In the genomic region with DNA sequence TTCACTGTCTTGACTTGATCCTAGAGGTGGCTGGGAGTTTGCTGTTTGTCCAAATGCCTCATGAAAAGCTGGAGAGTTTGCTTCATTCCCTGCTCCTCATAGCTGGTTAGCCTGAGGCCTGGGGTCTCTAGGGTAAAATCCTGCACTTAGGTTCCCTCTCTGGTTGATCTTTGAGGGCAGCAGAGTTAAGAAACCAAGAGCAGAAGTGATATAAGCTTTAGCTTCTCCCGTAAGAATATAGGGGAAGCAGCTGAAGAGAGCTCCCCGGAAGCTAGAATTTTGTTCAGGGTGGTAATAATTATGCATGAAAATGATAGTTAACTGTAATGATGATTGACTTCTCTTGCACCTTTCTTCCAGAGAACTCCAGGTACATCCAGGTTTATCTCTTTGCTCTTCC, we compare ENCODE assay signal across 8 cellular contexts. TPM values are rescaled to one million over a fixed set of nuclear protein-coding genes. Genes with fewer than 3 reads are reported as not detected.
A peak's percentile ranks its signal among the peaks of the same experiment; 100 is the strongest.
DNase-seq lines count a peak whose midpoint lies in the region; ATAC-seq lines count a peak whose summit lies in the region.

No MANE protein-coding gene starts in this region.

- no peak for DNase-seq in activated CD4-positive, alpha-beta T cell treated with anti-CD3 and anti-CD28 coated beads, Interleukin-2, amount 10 ng/mL, durations not matched to agents 7 days and 5 days
- no peak for DNase-seq in activated CD4-positive, alpha-beta T cell treated with anti-CD3 and anti-CD28 coated beads, Interleukin-2, amount 50 U/mL, for 4 hours
- DNase-seq in epidermal melanocyte (ENCODE audit: insufficient read length, low spot score): no peak
- no peak for DNase-seq in NCI-H524 treated with DMSO at 0.1 percent for 48 hours (lab: John Stamatoyannopoulos, UW)
- no peak for DNase-seq in NCI-H446 treated with DMSO at 0.1 percent for 48 hours (lab: John Stamatoyannopoulos, UW)

- H3K4me1 Mint-ChIP-seq in activated CD4-positive, alpha-beta T cell treated with anti-CD3 and anti-CD28 coated beads, Interleukin-2, amount 10 ng/mL, durations not matched to agents 7 days and 5 days: peaks cover 43% of the 10 kb centered on the region
- H3K4me1 Mint-ChIP-seq in activated T-helper 17 cell treated with anti-CD3 and anti-CD28 coated beads, Interleukin-2, amount 50 U/mL, for 72 hours: peaks cover 18% of the 10 kb centered on the region

- peak overlapping the region; percentile 92 for H3K27ac Mint-ChIP-seq in activated CD4-positive, alpha-beta T cell treated with anti-CD3 and anti-CD28 coated beads, Interleukin-2, amount 10 ng/mL, durations not matched to agents 7 days and 5 days
- H3K27ac Mint-ChIP-seq in activated T-helper 17 cell treated with anti-CD3 and anti-CD28 coated beads, Interleukin-2, amount 50 U/mL, for 72 hours: peak overlapping the region; percentile 91

- H3K9me3 ChIP-seq in iPS-20b (ENCODE audit: insufficient read depth, low read depth, low read length) (no peaks in the 10 kb centered on the region), thymus (ENCODE audit: control insufficient read depth) (no peaks in the 10 kb centered on the region)

- H3K27ac ChIP-seq in iPS-20b (ENCODE audit: low read length): peak overlapping the region; percentile 87
- no peak overlapping the region for H3K27ac ChIP-seq in thymus (ENCODE audit: low read depth)

- H3K4me3 ChIP-seq in iPS-20b (ENCODE audit: low read length) (peak overlapping the region; percentile 86), thymus (ENCODE audit: low read length) (peak overlapping the region; percentile 75)

- peaks cover 24% of the 10 kb centered on the region for H3K36me3 Mint-ChIP-seq in activated CD4-positive, alpha-beta T cell treated with anti-CD3 and anti-CD28 coated beads, Interleukin-2, amount 10 ng/mL, durations not matched to agents 7 days and 5 days (ENCODE audit: low read depth)
- peaks cover 49% of the 10 kb centered on the region for H3K36me3 Mint-ChIP-seq in activated T-helper 17 cell treated with anti-CD3 and anti-CD28 coated beads, Interleukin-2, amount 50 U/mL, for 72 hours (ENCODE audit: low read depth)

- no peaks in the 10 kb centered on the region for H3K27me3 Mint-ChIP-seq in activated CD4-positive, alpha-beta T cell treated with anti-CD3 and anti-CD28 coated beads, Interleukin-2, amount 10 ng/mL, durations not matched to agents 7 days and 5 days
- H3K27me3 Mint-ChIP-seq in activated T-helper 17 cell treated with anti-CD3 and anti-CD28 coated beads, Interleukin-2, amount 50 U/mL, for 72 hours: no peaks in the 10 kb centered on the region

- H3K9me3 Mint-ChIP-seq in activated CD4-positive, alpha-beta T cell treated with anti-CD3 and anti-CD28 coated beads, Interleukin-2, amount 10 ng/mL, durations not matched to agents 7 days and 5 days: no peaks in the 10 kb centered on the region
- H3K9me3 Mint-ChIP-seq in activated T-helper 17 cell treated with anti-CD3 and anti-CD28 coated beads, Interleukin-2, amount 50 U/mL, for 72 hours: no peaks in the 10 kb centered on the region

- no peak for ATAC-seq in activated T-helper 17 cell treated with anti-CD3 and anti-CD28 coated beads, Interleukin-2, amount 50 U/mL, for 72 hours (replicated peaks)

- peak overlapping the region; percentile 83 for H3K4me3 Mint-ChIP-seq in activated CD4-positive, alpha-beta T cell treated with anti-CD3 and anti-CD28 coated beads, Interleukin-2, amount 10 ng/mL, durations not matched to agents 7 days and 5 days
- peak overlapping the region; percentile 83 for H3K4me3 Mint-ChIP-seq in activated T-helper 17 cell treated with anti-CD3 and anti-CD28 coated beads, Interleukin-2, amount 50 U/mL, for 72 hours

- H3K9ac ChIP-seq in iPS-20b (ENCODE audit: low read depth, low read length): peak overlapping the region; percentile 93

- H3K4me1 ChIP-seq in iPS-20b (ENCODE audit: insufficient read depth, low read length) (no peaks in the 10 kb centered on the region), thymus (ENCODE audit: control insufficient read depth, insufficient read depth, low read length) (peaks cover 29% of the 10 kb centered on the region)

- CTCF ChIA-PET in activated CD4-positive, alpha-beta T cell treated with anti-CD3 and anti-CD28 coated beads, Interleukin-2, amount 10 ng/mL, durations not matched to agents 7 days and 5 days (lab: Charles Lee): interaction anchor here (0.6 to 17.5 kb wide), 3 partner anchors 12 to 328 kb away, joined by 3 to 444 read pairs (median 5); a partner anchor contains a TSS

- WGBS in thymus: 20% methylated on average over 2 of the region's 2 CpGs

- H3K36me3 ChIP-seq in iPS-20b (ENCODE audit: insufficient read depth, low read depth, low read length): peaks cover 40% of the 10 kb centered on the region
- peaks cover 17% of the 10 kb centered on the region for H3K36me3 ChIP-seq in thymus (ENCODE audit: control insufficient read depth, insufficient read depth)

- H3K27me3 ChIP-seq in iPS-20b (ENCODE audit: insufficient read depth, low read length): no peaks in the 10 kb centered on the region
- no peaks in the 10 kb centered on the region for H3K27me3 ChIP-seq in thymus (ENCODE audit: control insufficient read depth, insufficient read depth)

- POLR2A ChIA-PET in activated CD4-positive, alpha-beta T cell treated with anti-CD3 and anti-CD28 coated beads, Interleukin-2, amount 10 ng/mL, durations not matched to agents 7 days and 5 days (lab: Charles Lee): interaction anchor here (0.8 to 1.0 kb wide), 3 partner anchors 9 to 13 kb away, joined by 3 to 6 read pairs (median 3); a partner anchor contains a TSS

RNA-seq across cellular contexts. Expression of a gene that starts 1.4 kb away (rescaled TPM):
- total RNA-seq in activated CD4-positive, alpha-beta T cell treated with anti-CD3 and anti-CD28 coated beads, Interleukin-2, amount 10 ng/mL, durations not matched to agents 7 days and 5 days: 10 to 100 TPM; 23.7 to 25.5 TPM
- 10 to 100 TPM; 32.7 to 45.8 TPM for total RNA-seq in activated T-helper 17 cell treated with anti-CD3 and anti-CD28 coated beads, Interleukin-2, amount 50 U/mL, for 72 hours
- polyA plus RNA-seq in thymus: 16.7 TPM

RNA-seq across cellular contexts. Expression of a gene that starts 7.9 kb away (rescaled TPM):
- total RNA-seq in activated CD4-positive, alpha-beta T cell treated with anti-CD3 and anti-CD28 coated beads, Interleukin-2, amount 10 ng/mL, durations not matched to agents 7 days and 5 days: 10 to 100 TPM; 15.8 to 19.0 TPM
- total RNA-seq in activated T-helper 17 cell treated with anti-CD3 and anti-CD28 coated beads, Interleukin-2, amount 50 U/mL, for 72 hours: 10 to 100 TPM; 11.5 to 19.7 TPM
- 1.9 TPM for polyA plus RNA-seq in thymus

RNA-seq across cellular contexts. Expression of a gene that starts 13.0 kb away (rescaled TPM):
- 10 to 100 TPM; 60.4 to 65.7 TPM for total RNA-seq in activated CD4-positive, alpha-beta T cell treated with anti-CD3 and anti-CD28 coated beads, Interleukin-2, amount 10 ng/mL, durations not matched to agents 7 days and 5 days
- total RNA-seq in activated T-helper 17 cell treated with anti-CD3 and anti-CD28 coated beads, Interleukin-2, amount 50 U/mL, for 72 hours: 10 to 100 TPM; 42.1 to 51.4 TPM
- 40.0 TPM for polyA plus RNA-seq in thymus
